ENCODE assay signal across 8 cellular contexts in the genomic region with DNA sequence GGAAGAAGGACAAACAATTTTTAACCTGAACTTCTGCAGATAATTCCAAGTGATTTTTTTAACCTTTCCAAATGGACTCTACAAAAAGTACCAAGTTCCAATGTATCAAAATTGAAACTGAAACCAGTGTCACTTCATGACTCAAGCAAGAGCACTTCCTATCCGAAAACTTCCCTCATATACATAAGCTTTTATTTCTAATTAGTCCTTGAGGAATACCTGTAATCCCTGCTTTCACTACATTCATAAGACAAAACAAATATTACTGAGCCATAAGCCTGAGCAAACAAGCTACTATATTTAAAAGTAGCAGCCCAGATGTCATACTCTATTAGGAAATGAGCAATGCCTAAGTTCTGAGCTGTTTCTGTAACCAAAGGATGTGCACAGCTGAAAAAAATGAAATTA.
DNase-seq lines count a peak whose midpoint lies in the region; ATAC-seq and TF ChIP-seq lines count a peak whose summit lies in the region.

No MANE protein-coding gene starts in this region.

- no peak for TF ChIP-seq POLR2A in heart left ventricle (IDR thresholded peaks at IDR 0.05)

- peak overlapping the region; percentile 55 for H3K4me3 Mint-ChIP-seq in glutamatergic neuron (ENCODE audit: unreplicated experiment)

- H3K4me1 Mint-ChIP-seq in glutamatergic neuron (ENCODE audit: low read depth, unreplicated experiment): peaks cover 68% of the 10 kb centered on the region

- no peaks in the 10 kb centered on the region for H3K36me3 ChIP-seq in heart left ventricle

- DNase-seq in heart left ventricle: no peak
- no peak for DNase-seq in cardiac septum (ENCODE audit: low spot score)
- peak; percentile 27 for DNase-seq in RPMI7951 (ENCODE audit: low read depth)
- no peak for DNase-seq in glutamatergic neuron
- no peak for DNase-seq in omental fat pad (ENCODE audit: low spot score)
- DNase-seq in NCI-H2029 treated with DMSO at 0.1 percent for 48 hours (lab: John Stamatoyannopoulos, UW): no peak
- no peak for DNase-seq in NCI-H446 (lab: John Stamatoyannopoulos, UW)

- no peak for TF ChIP-seq CTCF in heart left ventricle (IDR thresholded peaks at IDR 0.05)
- TF ChIP-seq CTCF in glutamatergic neuron (IDR thresholded peaks at IDR 0.05; ENCODE audit: partially characterized antibody, unreplicated experiment): no peak
- no peak for TF ChIP-seq CTCF in omental fat pad (IDR thresholded peaks at IDR 0.05)

- peak overlapping the region in 10 of 12 donors; percentile 10 to 42 (median 22) for H3K4me3 ChIP-seq in heart left ventricle

- ATAC-seq in heart left ventricle (peak in 2 of 4 donors; percentile 62 to 67), omental fat pad (ENCODE audit: low FRiP score) (no peak), GM21576 (IDR thresholded peaks at IDR 0.05; ENCODE audit: unreplicated experiment) (no peak)

- peak overlapping the region; percentile 84 for H3K27ac Mint-ChIP-seq in glutamatergic neuron (ENCODE audit: unreplicated experiment)

- H3K27me3 ChIP-seq in heart left ventricle: no peaks in the 10 kb centered on the region

- no peaks in the 10 kb centered on the region for H3K9me3 ChIP-seq in heart left ventricle

- WGBS in heart left ventricle, 4 donors: 29 to 44% (median 39%) methylated on average over 1 of the region's 1 CpG

- peaks cover 0 to 65% (median 29%) of the 10 kb centered on the region in 12 donors for H3K4me1 ChIP-seq in heart left ventricle

- H3K27ac ChIP-seq in heart left ventricle: peak overlapping the region in 11 of 12 donors; percentile 33 to 78 (median 69)

- peaks cover 6% of the 10 kb centered on the region for H3K27me3 Mint-ChIP-seq in glutamatergic neuron (ENCODE audit: unreplicated experiment)

- intact Hi-C loops in heart left ventricle (cut with DNase I): loop anchor here in 6 of 10 donors (5.0 to 10.0 kb wide), 6 partner anchors 150 to 227 kb away; partner anchors contain the start of gene EBF1 (in 4 of the 6)
- intact Hi-C loops in cardiac septum (cut with DNase I): loop anchor here (5.0 to 10.0 kb wide), 2 partner anchors 180 to 227 kb away; no protein-coding TSS in a partner anchor

- no peaks in the 10 kb centered on the region for H3K36me3 Mint-ChIP-seq in glutamatergic neuron (ENCODE audit: unreplicated experiment)

- peaks cover 15% of the 10 kb centered on the region for H3K9me3 Mint-ChIP-seq in glutamatergic neuron (ENCODE audit: unreplicated experiment)
